ENCODE assay signal across 24 cellular contexts in the genomic region with DNA sequence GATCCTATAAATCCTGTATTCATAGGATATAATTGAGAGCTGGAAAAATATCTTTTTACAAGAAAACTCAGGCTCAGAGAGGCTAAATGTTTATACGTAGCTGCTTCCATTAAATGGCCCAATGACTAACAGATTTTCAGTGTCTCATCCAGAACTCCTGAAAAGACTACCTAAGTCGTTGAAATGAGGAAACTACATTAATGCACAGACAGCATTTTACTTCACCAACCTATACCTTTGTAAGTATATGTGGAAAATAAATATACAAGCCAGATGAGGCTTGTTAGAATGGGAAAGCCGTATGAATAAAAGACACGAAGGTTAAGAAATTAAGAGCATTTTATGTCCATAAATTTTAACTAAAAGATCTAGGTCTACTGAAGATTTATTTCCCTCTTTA.
"Had no signal": no experiment of that assay in that cellular context is flagged by ENCODE, and none has a peak within 500 bp of the region (broad histone marks: within the 10 kb centered on the region; RNA-seq: fewer than 3 reads in every experiment).

No MANE protein-coding gene starts in this region.

- H2AFZ ChIP-seq: hepatocyte had no signal

- H3K27me3 ChIP-seq: dorsolateral prefrontal cortex, esophagus muscularis mucosa, foreskin keratinocyte, gastroesophageal sphincter, heart left ventricle, hepatocyte had no signal

- H3K4me2 ChIP-seq: hepatocyte had no signal

- H3K79me2 ChIP-seq: hepatocyte had no signal

- H3K4me1 ChIP-seq: esophagus muscularis mucosa, foreskin keratinocyte, gastroesophageal sphincter, heart left ventricle, lower lobe of right lung had no signal

- ATAC-seq: foreskin keratinocyte, gastroesophageal sphincter, heart left ventricle, left colon, left lobe of liver, left ventricle myocardium superior, lower lobe of right lung, mucosa of descending colon had no signal

- H3K4me3 ChIP-seq: coronary artery, dorsolateral prefrontal cortex, esophagus muscularis mucosa, gastroesophageal sphincter, heart left ventricle, hepatocyte, lower lobe of right lung, mucosa of descending colon had no signal

- DNase-seq: dermis blood vessel endothelial cell; dorsolateral prefrontal cortex; effector CD4-positive, alpha-beta T cell; effector memory CD4-positive, alpha-beta T cell; foreskin keratinocyte; heart left ventricle; hypothalamus; immature natural killer cell; islet precursor cell; kidney; kidney glomerular epithelial cell; left colon; left ventricle myocardium superior; lower lobe of right lung; mesenchymal stem cell; mucosa of descending colon; naive B cell had no signal

- FAIRE-seq: colon, frontal cortex, kidney had no signal

- H3K9me3 ChIP-seq: esophagus muscularis mucosa, gastroesophageal sphincter, heart left ventricle, lower lobe of right lung, mucosa of descending colon had no signal

- H3K27ac ChIP-seq: coronary artery, dorsolateral prefrontal cortex, esophagus muscularis mucosa, foreskin keratinocyte, gastroesophageal sphincter, heart left ventricle, hepatocyte, lower lobe of right lung had no signal
